In the genomic region with DNA sequence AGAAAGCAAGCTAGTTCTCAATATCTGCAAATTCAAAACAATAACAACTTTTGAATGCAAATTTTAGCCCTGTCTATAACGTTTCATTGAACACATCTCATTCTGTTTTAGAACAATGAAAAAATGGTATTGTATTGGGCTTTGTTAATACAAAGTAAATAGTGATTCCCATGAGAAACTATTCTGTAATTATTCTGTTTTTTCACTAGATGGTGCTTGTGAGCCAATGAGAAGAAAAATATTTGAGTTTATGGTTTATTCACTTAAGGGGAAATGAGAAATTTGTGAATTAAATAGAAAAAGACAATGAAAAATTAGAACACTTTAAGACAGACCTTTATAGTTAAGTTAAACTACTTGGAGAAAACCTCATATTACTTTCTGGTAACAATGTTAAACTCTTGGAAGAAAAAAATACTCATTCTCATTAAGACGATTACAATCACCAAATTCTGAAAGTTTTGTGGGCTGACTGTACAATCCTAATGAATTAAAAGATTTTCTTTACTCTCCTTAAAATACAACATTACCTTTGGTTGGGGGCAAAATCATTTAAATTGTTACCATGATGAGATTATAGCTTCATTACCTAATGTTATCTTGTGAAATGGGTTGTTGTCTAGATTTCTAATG, we compare ENCODE assay signal across 8 cellular contexts.
A peak's percentile ranks its signal among the peaks of the same experiment; 100 is the strongest.
DNase-seq lines count a peak whose midpoint lies in the region; ATAC-seq and TF ChIP-seq lines count a peak whose summit lies in the region.

No MANE protein-coding gene starts in this region.

- H3K36me3 ChIP-seq in BJ (ENCODE audit: control insufficient read depth, insufficient read depth, low read length), result no peaks in the 10 kb centered on the region
- no peaks in the 10 kb centered on the region for H3K36me3 ChIP-seq in thoracic aorta
- H3K36me3 ChIP-seq in aorta (ENCODE audit: control insufficient read depth in 1 of 2, insufficient read depth in 2 of 2, low read length in 1 of 2), result no peaks in the 10 kb centered on the region

- intact Hi-C loops in aorta (cut with DNase I), result loop anchor here (10.0 kb wide), 1 partner anchor 605 kb away; no protein-coding TSS in a partner anchor

- 10 to 19% methylated on average over 2 of the region's 2 CpGs for WGBS in aorta, 2 donors

- H3K27me3 ChIP-seq in BJ (ENCODE audit: control insufficient read depth, insufficient read depth, low read length) (no peaks in the 10 kb centered on the region), thoracic aorta (replicated peaks; ENCODE audit: insufficient read depth) (no peaks in the 10 kb centered on the region), aorta (ENCODE audit: control insufficient read depth in 1 of 2, insufficient read depth in 2 of 2, low read length in 1 of 2) (no peaks in the 10 kb centered on the region)

- no peak overlapping the region for H3K27ac ChIP-seq in thoracic aorta
- H3K27ac ChIP-seq in aorta (ENCODE audit: low read depth in 1 of 2, low read length in 2 of 2), result no peak overlapping the region

- TF ChIP-seq CTCF in BJ (IDR thresholded peaks at IDR 0.05; ENCODE audit: insufficient read depth, low read depth, low read length) (peak; percentile 41), thoracic aorta (IDR thresholded peaks at IDR 0.05) (peak; percentile 64)

- DNase-seq in BJ (ENCODE audit: low read depth) (peak; percentile 17), RPMI7951 (ENCODE audit: low read depth) (peak; percentile 19), fibroblast of the conjunctiva (ENCODE audit: low read depth) (peak; percentile 37), thoracic aorta (ENCODE audit: low spot score) (no peak), aorta (no peak)

- H3K9me3 ChIP-seq in thoracic aorta, result no peaks in the 10 kb centered on the region
- no peaks in the 10 kb centered on the region for H3K9me3 ChIP-seq in aorta (ENCODE audit: control insufficient read depth, low read length)

- no peak overlapping the region for H3K4me3 ChIP-seq in BJ (ENCODE audit: low read depth, low read length)
- no peak overlapping the region for H3K4me3 ChIP-seq in thoracic aorta
- H3K4me3 ChIP-seq in aorta (ENCODE audit: low read length in 2 of 2), result no peak overlapping the region

- ATAC-seq in HG02798 (IDR thresholded peaks at IDR 0.05; ENCODE audit: poor library complexity, unreplicated experiment) (peak; percentile 39), thoracic aorta (ENCODE audit: insufficient number of reproducible peaks, low FRiP score, low read depth) (no peak), HG02970 (IDR thresholded peaks at IDR 0.05; ENCODE audit: low FRiP score, unreplicated experiment) (no peak), HG03442 (IDR thresholded peaks at IDR 0.05; ENCODE audit: unreplicated experiment) (no peak), aorta (ENCODE audit: low FRiP score) (no peak)

- CTCF ChIA-PET in BJ (lab: Yijun Ruan, JAX), result interaction anchor here (1.2 to 3.8 kb wide), 4 partner anchors 19 to 603 kb away, joined by 3 to 25 read pairs (median 10); no protein-coding TSS in a partner anchor

- H3K4me1 ChIP-seq in thoracic aorta (ENCODE audit: control insufficient read depth in 1 of 2, low read depth in 2 of 2) (peaks cover 5 to 14% of the 10 kb centered on the region in 2 donors), aorta (ENCODE audit: control insufficient read depth in 1 of 2, insufficient read depth in 2 of 2, low read length in 2 of 2) (peaks cover 0 to 2% of the 10 kb centered on the region in 2 donors)

- POLR2A ChIA-PET in BJ (lab: Charles Lee), result no interaction called here

Comparison
In these comparisons a context has a peak if more than half of its experiments do, and no peak if none do; other contexts are left out.
1. DNase-seq: peak in BJ (single experiment), RPMI7951 (single experiment) and fibroblast of the conjunctiva (single experiment); none in thoracic aorta (single experiment) and aorta (0 of 2).